In genomic region chr20:20010639-20011500, GRCh38 we compare ENCODE assay signal across 8 cellular contexts. TPM values are rescaled to one million over a fixed set of nuclear protein-coding genes. Genes with fewer than 3 reads are reported as not detected.
DNase-seq lines count a peak whose midpoint lies in the region; ATAC-seq and TF ChIP-seq lines count a peak whose summit lies in the region.

No MANE protein-coding gene starts in this region.

- no peak overlapping the region for H3K4me3 Mint-ChIP-seq in activated T-helper 2 cell treated with anti-CD3 and anti-CD28 coated beads, Interferon-gamma antibody, Interleukin-2, Interleukin-4, amounts not matched to agents 10 μg/mL and 5 μg/mL and 100 μg/mL, durations not matched to agents 14 hours and 24 hours and 36 hours (ENCODE audit: low read depth)

- no peak overlapping the region for H3K14ac ChIP-seq in neuronal stem cell (ENCODE audit: low read length)

- peaks cover 7% of the 10 kb centered on the region for H3K4me1 ChIP-seq in fibroblast of lung (ENCODE audit: control insufficient read depth, extremely low read depth, insufficient read depth, low read length)
- H3K4me1 ChIP-seq in neuronal stem cell (ENCODE audit: control insufficient read depth in 2 of 2, insufficient read depth in 1 of 2, low read depth in 1 of 2, low read length in 2 of 2): peaks cover 0 to 3% of the 10 kb centered on the region in 2 donors

- no peak overlapping the region for H4K8ac ChIP-seq in neuronal stem cell (ENCODE audit: low read depth, low read length)

- H3K18ac ChIP-seq in neuronal stem cell (ENCODE audit: low read length): no peak overlapping the region

- H3K36me3 Mint-ChIP-seq in activated T-helper 2 cell treated with anti-CD3 and anti-CD28 coated beads, Interferon-gamma antibody, Interleukin-2, Interleukin-4, amounts not matched to agents 10 μg/mL and 5 μg/mL and 100 μg/mL, durations not matched to agents 14 hours and 24 hours and 36 hours (ENCODE audit: low read depth): no peaks in the 10 kb centered on the region

- TF ChIP-seq CTCF in fibroblast of lung (conservative IDR thresholded peaks at IDR 0.05 in 1 of 2, IDR thresholded peaks at IDR 0.05 in 1 of 2; ENCODE audit: low read depth in 1 of 2, low read length in 2 of 2): no peak

- H3K4me1 Mint-ChIP-seq in activated T-helper 2 cell treated with anti-CD3 and anti-CD28 coated beads, Interferon-gamma antibody, Interleukin-2, Interleukin-4, amounts not matched to agents 10 μg/mL and 5 μg/mL and 100 μg/mL, durations not matched to agents 14 hours and 24 hours and 36 hours (ENCODE audit: low read depth): no peaks in the 10 kb centered on the region

- H2AFZ ChIP-seq in fibroblast of lung (ENCODE audit: low read length): no peak overlapping the region
- H2AFZ ChIP-seq in neuronal stem cell (ENCODE audit: low read length): no peak overlapping the region

- no CpG with 5 or more reads among the region's 4 CpGs for WGBS in neuronal stem cell (ENCODE audit: extremely low coverage in 2 of 2, insufficient read length in 2 of 2, insufficient replicate concordance in 1 of 2), 2 donors

- H3K27ac Mint-ChIP-seq in activated T-helper 2 cell treated with anti-CD3 and anti-CD28 coated beads, Interferon-gamma antibody, Interleukin-2, Interleukin-4, amounts not matched to agents 10 μg/mL and 5 μg/mL and 100 μg/mL, durations not matched to agents 14 hours and 24 hours and 36 hours: no peak overlapping the region

- no peaks in the 10 kb centered on the region for H3K79me2 ChIP-seq in fibroblast of lung (ENCODE audit: control insufficient read depth, insufficient read depth, low read length)

- no peak overlapping the region for H4K91ac ChIP-seq in neuronal stem cell (ENCODE audit: low read depth, low read length, poor library complexity)

- no peaks in the 10 kb centered on the region for H3K79me1 ChIP-seq in neuronal stem cell (ENCODE audit: low read depth, low read length)

- H3K4me3 ChIP-seq in fibroblast of lung (replicated peaks in 1 of 4; ENCODE audit: control extremely low read depth in 1 of 4, insufficient read depth in 1 of 4, low read depth in 3 of 4, low read length in 4 of 4) (peak overlapping the region; percentile 4 to 33 (median 10)), neuronal stem cell (ENCODE audit: low read length in 2 of 2) (no peak overlapping the region)

- intact Hi-C loops in activated T-helper 2 cell treated with anti-CD3 and anti-CD28 coated beads, Interferon-gamma antibody, Interleukin-2, Interleukin-4, amounts not matched to agents 10 μg/mL and 5 μg/mL and 100 μg/mL, durations not matched to agents 14 hours and 24 hours and 36 hours (cut with micrococcal nuclease): no loop called here

- H2BK12ac ChIP-seq in neuronal stem cell (ENCODE audit: low read length): no peak overlapping the region

- no peak overlapping the region for H2BK5ac ChIP-seq in neuronal stem cell (ENCODE audit: low read length)

- H4K20me1 ChIP-seq in fibroblast of lung (ENCODE audit: control insufficient read depth, extremely low read depth, insufficient read depth, low read length): no peaks in the 10 kb centered on the region

- H3K36me3 ChIP-seq in fibroblast of lung (ENCODE audit: control insufficient read depth, insufficient read depth, low read length) (no peaks in the 10 kb centered on the region), neuronal stem cell (replicated peaks in 1 of 2; ENCODE audit: control insufficient read depth in 2 of 2, insufficient read depth in 2 of 2, low read length in 2 of 2) (no peaks in the 10 kb centered on the region)

- no peak overlapping the region for H3K4ac ChIP-seq in neuronal stem cell (ENCODE audit: low read length)

- DNase-seq in EL: peak; percentile 29
- DNase-seq in NCI-H748 treated with DMSO at 0.1 percent for 48 hours (lab: John Stamatoyannopoulos, UW): peak; percentile 71
- DNase-seq in fibroblast of lung (ENCODE audit: low read depth in 2 of 2): peak; percentile 61 to 91
- peak; percentile 25 for DNase-seq in retina
- DNase-seq in neuronal stem cell (ENCODE audit: low spot score): no peak
- no peak for DNase-seq in stimulated activated naive CD8-positive, alpha-beta T cell treated with anti-CD3 and anti-CD28 coated beads, Interleukin-15, Interleukin-2, amounts not matched to agents 100 U/mL and 50 U/mL, for 24 hours
- DNase-seq in activated T-helper 2 cell treated with anti-CD3 and anti-CD28 coated beads, Interferon-gamma antibody, Interleukin-2, Interleukin-4, amounts not matched to agents 10 μg/mL and 5 μg/mL and 100 μg/mL, durations not matched to agents 14 hours and 24 hours and 36 hours (ENCODE audit: low spot score): no peak

- H3K9me3 Mint-ChIP-seq in activated T-helper 2 cell treated with anti-CD3 and anti-CD28 coated beads, Interferon-gamma antibody, Interleukin-2, Interleukin-4, amounts not matched to agents 10 μg/mL and 5 μg/mL and 100 μg/mL, durations not matched to agents 14 hours and 24 hours and 36 hours: no peaks in the 10 kb centered on the region

- H3K4me2 ChIP-seq in fibroblast of lung (ENCODE audit: extremely low read depth, insufficient read depth, low read length): peak overlapping the region; percentile 85
- no peak overlapping the region for H3K4me2 ChIP-seq in neuronal stem cell (ENCODE audit: insufficient read depth, low read length, poor library complexity, severe bottlenecking)

- no peak overlapping the region for H3K23ac ChIP-seq in neuronal stem cell (ENCODE audit: low read depth, low read length, poor library complexity)

- no peaks in the 10 kb centered on the region for H3K27me3 ChIP-seq in fibroblast of lung (ENCODE audit: control insufficient read depth, insufficient read depth, low read length)
- no peaks in the 10 kb centered on the region for H3K27me3 ChIP-seq in neuronal stem cell (ENCODE audit: control insufficient read depth in 3 of 3, insufficient read depth in 3 of 3, low read depth in 1 of 3, low read length in 3 of 3)

- H3K9ac ChIP-seq in fibroblast of lung (ENCODE audit: insufficient read depth, low read length): peak overlapping the region; percentile 8
- no peak overlapping the region for H3K9ac ChIP-seq in neuronal stem cell (ENCODE audit: low read depth, low read length, poor library complexity)

- no peak overlapping the region for H2BK15ac ChIP-seq in neuronal stem cell (ENCODE audit: low read length)

- no peak overlapping the region for H2BK120ac ChIP-seq in neuronal stem cell (ENCODE audit: low read depth, low read length)

- H3K27ac ChIP-seq in fibroblast of lung (ENCODE audit: insufficient read depth, low read length): no peak overlapping the region
- H3K27ac ChIP-seq in neuronal stem cell (replicated peaks; ENCODE audit: low read length): no peak overlapping the region

- no peak for ATAC-seq in stimulated activated naive CD8-positive, alpha-beta T cell treated with anti-CD3 and anti-CD28 coated beads, Interleukin-15, Interleukin-2, amounts not matched to agents 100 U/mL and 50 U/mL, for 24 hours
- ATAC-seq in GM19328 (IDR thresholded peaks at IDR 0.05; ENCODE audit: unreplicated experiment): no peak

- H3K27me3 Mint-ChIP-seq in activated T-helper 2 cell treated with anti-CD3 and anti-CD28 coated beads, Interferon-gamma antibody, Interleukin-2, Interleukin-4, amounts not matched to agents 10 μg/mL and 5 μg/mL and 100 μg/mL, durations not matched to agents 14 hours and 24 hours and 36 hours (ENCODE audit: low read depth): peaks cover 8% of the 10 kb centered on the region

- H3K9me3 ChIP-seq in fibroblast of lung (ENCODE audit: control insufficient read depth, insufficient read depth, low read depth, low read length): no peaks in the 10 kb centered on the region
- H3K9me3 ChIP-seq in neuronal stem cell (replicated peaks in 1 of 2; ENCODE audit: control insufficient read depth in 2 of 2, insufficient read depth in 1 of 2, low read depth in 1 of 2, low read length in 2 of 2): no peaks in the 10 kb centered on the region

- H2AK5ac ChIP-seq in neuronal stem cell (ENCODE audit: low read depth, low read length): no peak overlapping the region

RNA-seq across cellular contexts. Expression of gene NAA20, which starts 6.3 kb away (rescaled TPM):
- 37.8 and 42.4 TPM in 2 replicates for total RNA-seq in fibroblast of lung
- polyA plus RNA-seq in fibroblast of lung: 82.6 and 83.2 TPM in 2 replicates
- polyA plus RNA-seq in fibroblast of lung (2012): 63.0 and 72.7 TPM in 2 replicates
- 3.9 and 8.1 TPM in 2 replicates for polyA minus RNA-seq in fibroblast of lung (ENCODE audit: low replicate concordance)
- 28.6 TPM for polyA plus RNA-seq in neuronal stem cell (2013, experiment 1 of 2)
- polyA plus RNA-seq in neuronal stem cell (2013, experiment 2 of 2): 29.3 TPM
- total RNA-seq in activated T-helper 2 cell treated with anti-CD3 and anti-CD28 coated beads, Interferon-gamma antibody, Interleukin-2, Interleukin-4, amounts not matched to agents 10 μg/mL and 5 μg/mL and 100 μg/mL, durations not matched to agents 14 hours and 24 hours and 36 hours: 72.9 and 76.0 TPM in 2 replicates

RNA-seq across cellular contexts. Expression of gene CRNKL1, which starts 41.4 kb away (rescaled TPM):
- 32.7 and 37.8 TPM in 2 replicates for total RNA-seq in fibroblast of lung
- 16.5 and 19.2 TPM in 2 replicates for polyA plus RNA-seq in fibroblast of lung
- polyA plus RNA-seq in fibroblast of lung (2012): 18.1 and 18.7 TPM in 2 replicates
- 3.5 and 4.0 TPM in 2 replicates for polyA minus RNA-seq in fibroblast of lung (ENCODE audit: low replicate concordance)
- polyA plus RNA-seq in neuronal stem cell (2013, experiment 1 of 2): 16.9 TPM
- 16.6 TPM for polyA plus RNA-seq in neuronal stem cell (2013, experiment 2 of 2)
- 19.3 and 20.1 TPM in 2 replicates for total RNA-seq in activated T-helper 2 cell treated with anti-CD3 and anti-CD28 coated beads, Interferon-gamma antibody, Interleukin-2, Interleukin-4, amounts not matched to agents 10 μg/mL and 5 μg/mL and 100 μg/mL, durations not matched to agents 14 hours and 24 hours and 36 hours

RNA-seq across cellular contexts. Expression of gene CFAP61, which starts 41.5 kb away (rescaled TPM):
- 0.26 TPM in 1 of 2 replicates, not detected in the other for total RNA-seq in fibroblast of lung
- polyA plus RNA-seq in fibroblast of lung: 0.11 TPM in 1 of 2 replicates, not detected in the other
- not detected in 2 replicates for polyA plus RNA-seq in fibroblast of lung (2012)
- polyA minus RNA-seq in fibroblast of lung (ENCODE audit: low replicate concordance): not detected in 2 replicates
- polyA plus RNA-seq in neuronal stem cell (2013, experiment 1 of 2): 0.28 TPM
- polyA plus RNA-seq in neuronal stem cell (2013, experiment 2 of 2): 0.22 TPM
- total RNA-seq in activated T-helper 2 cell treated with anti-CD3 and anti-CD28 coated beads, Interferon-gamma antibody, Interleukin-2, Interleukin-4, amounts not matched to agents 10 μg/mL and 5 μg/mL and 100 μg/mL, durations not matched to agents 14 hours and 24 hours and 36 hours: 0.32 TPM in 1 of 2 replicates, not detected in the other

Comparison
In these comparisons a context has a peak if more than half of its experiments do, and no peak if none do; other contexts are left out.
1. DNase-seq: peak in EL (single experiment), NCI-H748 treated with DMSO at 0.1 percent for 48 hours (single experiment), fibroblast of lung (2 of 2) and retina (single experiment); none in neuronal stem cell (single experiment), stimulated activated naive CD8-positive, alpha-beta T cell treated with anti-CD3 and anti-CD28 coated beads, Interleukin-15, Interleukin-2, amounts not matched to agents 100 U/mL and 50 U/mL, for 24 hours (single experiment) and activated T-helper 2 cell treated with anti-CD3 and anti-CD28 coated beads, Interferon-gamma antibody, Interleukin-2, Interleukin-4, amounts not matched to agents 10 μg/mL and 5 μg/mL and 100 μg/mL, durations not matched to agents 14 hours and 24 hours and 36 hours (single experiment).
2. H3K4me3 ChIP-seq: peak in fibroblast of lung (4 of 4); none in neuronal stem cell (0 of 2).